In genomic region chr6:99589290-99589672, GRCh38 we compare ENCODE assay signal across 8 cellular contexts. TPM values are rescaled to one million over a fixed set of nuclear protein-coding genes. Genes with fewer than 3 reads are reported as not detected.
DNase-seq lines count a peak whose midpoint lies in the region; ATAC-seq and TF ChIP-seq lines count a peak whose summit lies in the region.

No MANE protein-coding gene starts in this region.

- H3K4me3 ChIP-seq in GM06990 (replicated peaks; ENCODE audit: low read depth, low read length) = peak overlapping the region; percentile 67

- ATAC-seq in GM21576 (IDR thresholded peaks at IDR 0.05; ENCODE audit: unreplicated experiment) = peak; percentile 26
- peak; percentile 10 for ATAC-seq in central memory CD8-positive, alpha-beta T cell (replicated peaks; ENCODE audit: extremely low read depth, poor library complexity, severe bottlenecking)
- no peak for ATAC-seq in GM18873 (IDR thresholded peaks at IDR 0.05; ENCODE audit: low FRiP score, unreplicated experiment)

- H3K27me3 ChIP-seq in GM06990 (replicated peaks; ENCODE audit: control insufficient read depth, insufficient read depth, low read length) = no peaks in the 10 kb centered on the region; the same call in 1 of the 2 replicates

- H3K36me3 Mint-ChIP-seq in central memory CD8-positive, alpha-beta T cell (ENCODE audit: insufficient read depth) = peaks cover 2% of the 10 kb centered on the region
- H3K36me3 Mint-ChIP-seq in mesothelial cell of epicardium = no peaks in the 10 kb centered on the region

- no peak overlapping the region for H3K27ac Mint-ChIP-seq in central memory CD8-positive, alpha-beta T cell (ENCODE audit: low read depth)
- no peak overlapping the region for H3K27ac Mint-ChIP-seq in mesothelial cell of epicardium

- H3K4me3 Mint-ChIP-seq in central memory CD8-positive, alpha-beta T cell = peak overlapping the region; percentile 85
- H3K4me3 Mint-ChIP-seq in mesothelial cell of epicardium = peak overlapping the region; percentile 71

- H3K36me3 ChIP-seq in GM06990 (ENCODE audit: control insufficient read depth, insufficient read depth, low read length) = no peaks in the 10 kb centered on the region

- TF ChIP-seq CTCF in GM06990 (IDR thresholded peaks at IDR 0.05; ENCODE audit: insufficient read depth, low read length, poor library complexity, severe bottlenecking) = no peak
- no peak for TF ChIP-seq CTCF in mesothelial cell of epicardium (IDR thresholded peaks at IDR 0.05; ENCODE audit: unreplicated experiment)

- no peak for DNase-seq in GM06990 (ENCODE audit: extremely low read depth, insufficient read length)
- peak; percentile 3 for DNase-seq in M059J (ENCODE audit: low read depth)
- no peak for DNase-seq in central memory CD8-positive, alpha-beta T cell (ENCODE audit: low spot score in 2 of 2)
- DNase-seq in mesothelial cell of epicardium (ENCODE audit: low spot score in 2 of 2, unreplicated experiment in 2 of 2) = no peak
- DNase-seq in NK-92 treated with Interleukin-12 subunit alpha and Interleukin-12 subunit beta, amount 100 ng/mL, for 24 hours (lab: John Stamatoyannopoulos, UW) = no peak
- DNase-seq in cortex of kidney (lab: John Stamatoyannopoulos, UW) = no peak

- peaks cover 18% of the 10 kb centered on the region for H3K4me1 Mint-ChIP-seq in central memory CD8-positive, alpha-beta T cell
- peaks cover 9% of the 10 kb centered on the region for H3K4me1 Mint-ChIP-seq in mesothelial cell of epicardium

- no peaks in the 10 kb centered on the region for H3K9me3 Mint-ChIP-seq in central memory CD8-positive, alpha-beta T cell
- H3K9me3 Mint-ChIP-seq in mesothelial cell of epicardium = no peaks in the 10 kb centered on the region

- H3K27me3 Mint-ChIP-seq in central memory CD8-positive, alpha-beta T cell = peaks cover 65% of the 10 kb centered on the region
- peaks cover 90% of the 10 kb centered on the region for H3K27me3 Mint-ChIP-seq in mesothelial cell of epicardium (ENCODE audit: low read depth)

RNA-seq across cellular contexts. Expression of gene PRDM13, which starts 17.4 kb away (rescaled TPM):
- not detected in 2 replicates for total RNA-seq in M059J (2014; rRNA removed; shearing (Covaris generic))
- total RNA-seq in mesothelial cell of epicardium = not detected in 3 replicates

RNA-seq across cellular contexts. Expression of gene CCNC, which starts 20.8 kb away (rescaled TPM):
- total RNA-seq in M059J (2014; rRNA removed; shearing (Covaris generic)) = 86.0 and 103 TPM in 2 replicates
- total RNA-seq in mesothelial cell of epicardium = 51.9 to 55.5 TPM (median 54.3 TPM) in 3 replicates
